In the genomic region with DNA sequence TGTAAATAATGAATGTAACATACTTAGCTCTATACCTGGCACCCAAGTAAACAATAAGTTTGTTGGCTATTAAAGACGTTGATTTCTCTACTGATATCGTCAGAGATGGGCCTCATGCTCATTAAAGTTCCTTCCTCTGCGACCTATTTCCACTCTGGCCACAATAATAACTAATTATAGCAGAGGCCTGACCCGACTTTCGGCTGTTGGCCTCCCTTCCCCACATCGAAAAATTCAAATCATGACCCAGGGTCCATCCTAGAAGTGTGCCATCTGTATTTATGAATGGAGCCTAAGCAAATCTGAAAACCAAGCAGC, we compare ENCODE assay signal across 10 cellular contexts. TPM values are rescaled to one million over a fixed set of nuclear protein-coding genes. Genes with fewer than 3 reads are reported as not detected.
DNase-seq lines count a peak whose midpoint lies in the region; ATAC-seq, FAIRE-seq and TF ChIP-seq lines count a peak whose summit lies in the region.
"Had no signal": no experiment of that assay in that cellular context is flagged by ENCODE, and none has a peak within 500 bp of the region (broad histone marks: within the 10 kb centered on the region; RNA-seq: fewer than 3 reads in every experiment).

No MANE protein-coding gene starts in this region.

- H3K27me3 Mint-ChIP-seq in T-helper 2 cell treated with Interferon-gamma antibody and Interleukin-4, amounts not matched to agents 5 μg/mL and 100 μg/mL, for 36 hours (ENCODE audit: low read depth), result no peaks in the 10 kb centered on the region
- no peaks in the 10 kb centered on the region for H3K27me3 Mint-ChIP-seq in activated naive CD8-positive, alpha-beta T cell treated with anti-CD3 and anti-CD28 coated beads, Interleukin-2, amount 50 U/mL, for 24 hours

- peaks cover 10% of the 10 kb centered on the region for H3K4me1 Mint-ChIP-seq in T-helper 2 cell treated with Interferon-gamma antibody and Interleukin-4, amounts not matched to agents 5 μg/mL and 100 μg/mL, for 36 hours (ENCODE audit: low read depth)
- peaks cover 18% of the 10 kb centered on the region for H3K4me1 Mint-ChIP-seq in activated naive CD8-positive, alpha-beta T cell treated with anti-CD3 and anti-CD28 coated beads, Interleukin-2, amount 50 U/mL, for 24 hours

- peak overlapping the region in 1 of 2 donors; percentile 84 for H3K27ac ChIP-seq in kidney (ENCODE audit: low read depth in 2 of 2, low read length in 2 of 2)
- peak overlapping the region; percentile 71 for H3K27ac ChIP-seq in temporal lobe (ENCODE audit: low read depth, low read length)

- peak overlapping the region; percentile 2 to 69 for H3K9ac ChIP-seq in kidney (ENCODE audit: low read length in 2 of 2)

- no peak for DNase-seq in T-helper 2 cell treated with Interferon-gamma antibody and Interleukin-4, amounts not matched to agents 5 μg/mL and 100 μg/mL, for 36 hours (ENCODE audit: low spot score)
- no peak for DNase-seq in T-helper 2 cell
- DNase-seq in activated naive CD8-positive, alpha-beta T cell treated with anti-CD3 and anti-CD28 coated beads, Interleukin-2, amount 50 U/mL, for 24 hours, result no peak
- no peak for DNase-seq in kidney
- DNase-seq in stimulated activated CD4-positive, alpha-beta T cell treated with anti-CD3 and anti-CD28 coated beads, Interleukin-2, amount 100 ng/mL, for 24 hours, result no peak
- no peak for DNase-seq in NCI-H82 treated with DMSO at 0.1 percent for 48 hours (lab: John Stamatoyannopoulos, UW; ENCODE audit: unreplicated experiment)
- no peak for DNase-seq in left lobe of liver (ENCODE audit: low spot score)

- H3K36me3 ChIP-seq in kidney (ENCODE audit: control insufficient read depth in 1 of 2, insufficient read depth in 2 of 2, low read length in 2 of 2), result no peaks in the 10 kb centered on the region

- peaks cover 5% of the 10 kb centered on the region for H3K36me3 Mint-ChIP-seq in T-helper 2 cell treated with Interferon-gamma antibody and Interleukin-4, amounts not matched to agents 5 μg/mL and 100 μg/mL, for 36 hours (ENCODE audit: low read depth)
- peaks cover 2% of the 10 kb centered on the region for H3K36me3 Mint-ChIP-seq in activated naive CD8-positive, alpha-beta T cell treated with anti-CD3 and anti-CD28 coated beads, Interleukin-2, amount 50 U/mL, for 24 hours (ENCODE audit: low read depth)

- H3K4me3 Mint-ChIP-seq in T-helper 2 cell treated with Interferon-gamma antibody and Interleukin-4, amounts not matched to agents 5 μg/mL and 100 μg/mL, for 36 hours, result peak overlapping the region; percentile 94
- H3K4me3 Mint-ChIP-seq in activated naive CD8-positive, alpha-beta T cell treated with anti-CD3 and anti-CD28 coated beads, Interleukin-2, amount 50 U/mL, for 24 hours, result peak overlapping the region; percentile 86

- peak overlapping the region; percentile 83 for H3K27ac Mint-ChIP-seq in T-helper 2 cell treated with Interferon-gamma antibody and Interleukin-4, amounts not matched to agents 5 μg/mL and 100 μg/mL, for 36 hours
- peak overlapping the region; percentile 91 for H3K27ac Mint-ChIP-seq in activated naive CD8-positive, alpha-beta T cell treated with anti-CD3 and anti-CD28 coated beads, Interleukin-2, amount 50 U/mL, for 24 hours

- H3K4me1 ChIP-seq in kidney (ENCODE audit: control insufficient read depth in 1 of 2, insufficient read depth in 1 of 2, low read depth in 1 of 2, low read length in 2 of 2), result peaks cover 0 to 3% of the 10 kb centered on the region in 2 donors

- ATAC-seq in activated naive CD8-positive, alpha-beta T cell treated with anti-CD3 and anti-CD28 coated beads, Interleukin-2, amount 50 U/mL, for 24 hours, result no peak
- ATAC-seq in left lobe of liver, result no peak

- no peak for FAIRE-seq in kidney (lab: Jason Lieb, UNC)
- FAIRE-seq: frontal cortex had no signal

- peak overlapping the region; percentile 78 to 95 for H3K4me3 ChIP-seq in kidney (ENCODE audit: low read length in 2 of 2)

- H3K9me3 Mint-ChIP-seq in T-helper 2 cell treated with Interferon-gamma antibody and Interleukin-4, amounts not matched to agents 5 μg/mL and 100 μg/mL, for 36 hours, result no peaks in the 10 kb centered on the region
- H3K9me3 Mint-ChIP-seq in activated naive CD8-positive, alpha-beta T cell treated with anti-CD3 and anti-CD28 coated beads, Interleukin-2, amount 50 U/mL, for 24 hours, result no peaks in the 10 kb centered on the region

- intact Hi-C loops in kidney (cut with DNase I), result no loop called here

- TF ChIP-seq CTCF in kidney (IDR thresholded peaks at IDR 0.05; ENCODE audit: borderline replicate concordance, extremely low read depth, insufficient read depth), result no peak

- H3K9me3 ChIP-seq in kidney (ENCODE audit: control insufficient read depth in 1 of 2, low read length in 2 of 2), result no peaks in the 10 kb centered on the region

RNA-seq across cellular contexts. Expression of gene USP30, which starts 0.3 kb away (rescaled TPM):
- total RNA-seq in kidney (16.1 TPM), temporal lobe (19.2 TPM), left lobe of liver (12.3 TPM)
- 9.6 TPM for polyA plus RNA-seq in kidney (ENCODE audit: insufficient read depth, low read depth, low replicate concordance)

RNA-seq across cellular contexts. Expression of gene SVOP, which starts 31.2 kb away (rescaled TPM):
- total RNA-seq in kidney (not detected), temporal lobe (38.4 TPM), left lobe of liver (not detected)
- 0.04 TPM for polyA plus RNA-seq in kidney (ENCODE audit: insufficient read depth, low read depth, low replicate concordance)
- total RNA-seq: M059J had no signal

RNA-seq across cellular contexts. Expression of gene ALKBH2, which starts 41.2 kb away (rescaled TPM):
- total RNA-seq in kidney (14.7 TPM), temporal lobe (14.3 TPM), left lobe of liver (11.5 TPM)
- 18.8 TPM for polyA plus RNA-seq in kidney (ENCODE audit: insufficient read depth, low read depth, low replicate concordance)

RNA-seq across cellular contexts. Expression of gene UNG, which starts 45.3 kb away (rescaled TPM):
- total RNA-seq in kidney, result 24.9 TPM
- polyA plus RNA-seq in kidney (ENCODE audit: insufficient read depth, low read depth, low replicate concordance), result 30.3 TPM
- total RNA-seq in temporal lobe, result 21.1 TPM
- total RNA-seq in left lobe of liver, result 17.2 TPM

Comparison
In these comparisons a context has a peak if more than half of its experiments do, and no peak if none do; other contexts are left out.
1. RNA of gene SVOP, which starts 31.2 kb away (total RNA-seq): 38.4 TPM in temporal lobe (single experiment); not detected in kidney (single experiment) and not detected in left lobe of liver (single experiment); every median in the first group is over 10 times any median in the second.